26 cellular contexts compared by ENCODE assay signal in genomic region chr17:61240851-61241468, GRCh38.
DNase-seq lines count a peak whose midpoint lies in the region; ATAC-seq and TF ChIP-seq lines count a peak whose summit lies in the region.
"Had no signal": no experiment of that assay in that cellular context is flagged by ENCODE, and none has a peak within 500 bp of the region (broad histone marks: within the 10 kb centered on the region; RNA-seq: fewer than 3 reads in every experiment).

No MANE protein-coding gene starts in this region.

- TF ChIP-seq POLR2A in IMR-90 (IDR thresholded peaks at IDR 0.05; ENCODE audit: low read depth, low read length): no peak

- H3K18ac ChIP-seq in IMR-90 (ENCODE audit: low read depth, low read length): 0 out of 2 replicates have a peak overlapping the region, but pooled peaks have one; percentile 62

- no peak overlapping the region for H3K9ac ChIP-seq in IMR-90 (ENCODE audit: low read depth, low read length)
- H3K9ac ChIP-seq: BLaER1 treated with 17β-estradiol and CSF1 and Interleukin-3, amounts not matched to agents 10 nM and 100 nM; KMS-11 had no signal

- TF ChIP-seq RAD21 in IMR-90 (IDR thresholded peaks at IDR 0.05; ENCODE audit: low read length): no peak

- intact Hi-C loops in activated CD4-positive, alpha-beta memory T cell treated with anti-CD3 and anti-CD28 coated beads for 36 hours (cut with micrococcal nuclease): no loop called here
- intact Hi-C loops in left ventricle myocardium inferior (cut with micrococcal nuclease) (no loop called here), heart right ventricle (cut with DNase I) (no loop called here), IMR-90 (cut with micrococcal nuclease) (no loop called here)

- H3K27me3 ChIP-seq in left ventricle myocardium inferior (ENCODE audit: low read depth) (no peaks in the 10 kb centered on the region), heart right ventricle (no peaks in the 10 kb centered on the region), IMR-90 (ENCODE audit: control insufficient read depth, insufficient read depth, low read length) (no peaks in the 10 kb centered on the region), GM23338 (ENCODE audit: insufficient read depth) (no peaks in the 10 kb centered on the region)
- H3K27me3 ChIP-seq: BLaER1 treated with 17β-estradiol and CSF1 and Interleukin-3, amounts not matched to agents 10 nM and 100 nM had no signal

- no peak overlapping the region for H2BK20ac ChIP-seq in IMR-90 (ENCODE audit: low read depth, low read length)

- WGBS in heart right ventricle, 2 donors: 89 to 94% methylated on average over 5 of the region's 5 CpGs
- WGBS in IMR-90 (ENCODE audit: extremely low coverage in 2 of 2, insufficient read length in 1 of 2), 2 experiments: no CpG with 5 or more reads among the region's 5 CpGs

- no peak overlapping the region for H3K4me3 Mint-ChIP-seq in activated CD4-positive, alpha-beta memory T cell treated with anti-CD3 and anti-CD28 coated beads for 36 hours
- no peak overlapping the region for H3K4me3 Mint-ChIP-seq in activated CD4-positive, alpha-beta memory T cell treated with anti-CD3 and anti-CD28 coated beads, Interleukin-2, amount 10 ng/mL, durations not matched to agents 7 days and 5 days
- H3K4me3 Mint-ChIP-seq in nephron: no peak overlapping the region
- no peak overlapping the region for H3K4me3 Mint-ChIP-seq in GM23338
- H3K4me3 Mint-ChIP-seq: CD4-positive, alpha-beta memory T cell; HFFc6; IgD-negative memory B cell had no signal

- H2BK5ac ChIP-seq in IMR-90 (ENCODE audit: low read depth, low read length, poor library complexity, severe bottlenecking): no peak overlapping the region

- H3K36me3 ChIP-seq in left ventricle myocardium inferior (no peaks in the 10 kb centered on the region), heart right ventricle (no peaks in the 10 kb centered on the region), IMR-90 (ENCODE audit: control insufficient read depth, insufficient read depth, low read length) (no peaks in the 10 kb centered on the region), GM23338 (ENCODE audit: insufficient read depth) (no peaks in the 10 kb centered on the region)
- H3K36me3 ChIP-seq: HAP-1 had no signal

- in situ Hi-C loops in IMR-90 (cut with MboI; ENCODE audit: low sequenced_read_pairs): no loop called here

- no peak overlapping the region for H4K8ac ChIP-seq in IMR-90 (ENCODE audit: low read depth in 2 of 2, low read length in 2 of 2)

- H3K36me3 Mint-ChIP-seq in activated CD4-positive, alpha-beta memory T cell treated with anti-CD3 and anti-CD28 coated beads for 36 hours: no peaks in the 10 kb centered on the region
- no peaks in the 10 kb centered on the region for H3K36me3 Mint-ChIP-seq in activated CD4-positive, alpha-beta memory T cell treated with anti-CD3 and anti-CD28 coated beads, Interleukin-2, amount 10 ng/mL, durations not matched to agents 7 days and 5 days (ENCODE audit: low read depth)
- H3K36me3 Mint-ChIP-seq in nephron (ENCODE audit: low read depth) (no peaks in the 10 kb centered on the region), GM23338 (ENCODE audit: low read depth) (peaks cover 5% of the 10 kb centered on the region; the same call in 1 of the 3 replicates)

- peaks cover 0 to 4% of the 10 kb centered on the region in 2 experiments; a peak in 1 of 4 replicates for H3K79me1 ChIP-seq in IMR-90 (ENCODE audit: low read depth in 1 of 2, low read length in 2 of 2)

- H3K4me1 Mint-ChIP-seq in activated CD4-positive, alpha-beta memory T cell treated with anti-CD3 and anti-CD28 coated beads for 36 hours (ENCODE audit: low read depth): peaks cover 20% of the 10 kb centered on the region
- H3K4me1 Mint-ChIP-seq in activated CD4-positive, alpha-beta memory T cell treated with anti-CD3 and anti-CD28 coated beads, Interleukin-2, amount 10 ng/mL, durations not matched to agents 7 days and 5 days: peaks cover 16% of the 10 kb centered on the region
- H3K4me1 Mint-ChIP-seq in nephron (peaks cover 27% of the 10 kb centered on the region), GM23338 (peaks cover 11% of the 10 kb centered on the region)

- no TSS peak for BruUV-seq in IMR-90 (replicated peaks; lab: Mats Ljungman, UMichigan)

- no peak overlapping the region for H2AFZ ChIP-seq in IMR-90 (replicated peaks; ENCODE audit: low read length, poor library complexity)
- no peak overlapping the region for H2AFZ ChIP-seq in GM23338

- dilution Hi-C loops in IMR-90 (cut with HindIII; ENCODE audit: low sequenced_read_pairs, unreplicated experiment): no loop called here

- no peaks in the 10 kb centered on the region for H3K9me3 Mint-ChIP-seq in activated CD4-positive, alpha-beta memory T cell treated with anti-CD3 and anti-CD28 coated beads for 36 hours
- H3K9me3 Mint-ChIP-seq in activated CD4-positive, alpha-beta memory T cell treated with anti-CD3 and anti-CD28 coated beads, Interleukin-2, amount 10 ng/mL, durations not matched to agents 7 days and 5 days: peaks cover 2% of the 10 kb centered on the region
- H3K9me3 Mint-ChIP-seq in nephron: no peaks in the 10 kb centered on the region
- H3K9me3 Mint-ChIP-seq in GM23338: no peaks in the 10 kb centered on the region
- H3K9me3 Mint-ChIP-seq: CD4-positive, alpha-beta memory T cell had no signal

- peak overlapping the region; percentile 55 for H3K4ac ChIP-seq in IMR-90 (ENCODE audit: low read depth, low read length)

- H4K20me1 ChIP-seq in IMR-90 (ENCODE audit: insufficient read depth, low read length): no peaks in the 10 kb centered on the region
- H4K20me1 ChIP-seq in GM23338 (replicated peaks; ENCODE audit: insufficient read depth): no peaks in the 10 kb centered on the region
- H4K20me1 ChIP-seq: BLaER1 treated with 17β-estradiol and CSF1 and Interleukin-3, amounts not matched to agents 10 nM and 100 nM had no signal

- H3K27ac Mint-ChIP-seq in activated CD4-positive, alpha-beta memory T cell treated with anti-CD3 and anti-CD28 coated beads for 36 hours: no peak overlapping the region
- no peak overlapping the region for H3K27ac Mint-ChIP-seq in activated CD4-positive, alpha-beta memory T cell treated with anti-CD3 and anti-CD28 coated beads, Interleukin-2, amount 10 ng/mL, durations not matched to agents 7 days and 5 days
- H3K27ac Mint-ChIP-seq in nephron (peak overlapping the region in 2 of 3 experiments; percentile 20 to 63), GM23338 (no peak overlapping the region)
- H3K27ac Mint-ChIP-seq: CD4-positive, alpha-beta memory T cell; HFFc6; IgD-negative memory B cell had no signal

- H3K9me3 ChIP-seq in left ventricle myocardium inferior (replicated peaks) (no peaks in the 10 kb centered on the region), heart right ventricle (peaks cover 0 to 4% (median 0%) of the 10 kb centered on the region in 11 donors), IMR-90 (ENCODE audit: control insufficient read depth, insufficient read depth, low read length) (no peaks in the 10 kb centered on the region)
- H3K9me3 ChIP-seq: HAP-1 had no signal

- peak overlapping the region; percentile 25; the same call in 1 of the 2 replicates for H2AK5ac ChIP-seq in IMR-90 (ENCODE audit: low read depth, low read length)

- no peak overlapping the region for H2AK9ac ChIP-seq in IMR-90 (replicated peaks; ENCODE audit: low read depth, low read length, poor library complexity)

- ATAC-seq in heart right ventricle (no peak), IMR-90 (ENCODE audit: low read depth) (no peak), GM23338 (no peak)

- no peaks in the 10 kb centered on the region for H3K27me3 Mint-ChIP-seq in activated CD4-positive, alpha-beta memory T cell treated with anti-CD3 and anti-CD28 coated beads for 36 hours
- no peaks in the 10 kb centered on the region for H3K27me3 Mint-ChIP-seq in activated CD4-positive, alpha-beta memory T cell treated with anti-CD3 and anti-CD28 coated beads, Interleukin-2, amount 10 ng/mL, durations not matched to agents 7 days and 5 days
- H3K27me3 Mint-ChIP-seq in nephron (ENCODE audit: low read depth) (no peaks in the 10 kb centered on the region), GM23338 (ENCODE audit: insufficient read depth, low read depth, poor library complexity) (no peaks in the 10 kb centered on the region)
- H3K27me3 Mint-ChIP-seq: CD4-positive, alpha-beta memory T cell; IgD-negative memory B cell had no signal

- CTCF ChIA-PET in activated CD4-positive, alpha-beta memory T cell treated with anti-CD3 and anti-CD28 coated beads for 36 hours (lab: Charles Lee): interaction anchor here (1.0 kb wide), 1 partner anchor 11 kb away, joined by 3 read pairs; no protein-coding TSS in a partner anchor
- CTCF ChIA-PET in activated CD4-positive, alpha-beta memory T cell treated with anti-CD3 and anti-CD28 coated beads, Interleukin-2, amount 10 ng/mL, durations not matched to agents 7 days and 5 days (lab: Charles Lee): no interaction called here
- CTCF ChIA-PET in IMR-90 (lab: Yijun Ruan, JAX): no interaction called here

- DNase-seq in activated CD4-positive, alpha-beta memory T cell treated with anti-CD3 and anti-CD28 coated beads for 36 hours: peak; percentile 30
- DNase-seq in activated CD4-positive, alpha-beta memory T cell treated with anti-CD3 and anti-CD28 coated beads, Interleukin-2, amount 10 ng/mL, durations not matched to agents 7 days and 5 days: no peak
- DNase-seq in left ventricle myocardium inferior: no peak
- no peak for DNase-seq in heart right ventricle
- DNase-seq in IMR-90: no peak
- DNase-seq in caudate nucleus (lab: John Stamatoyannopoulos, UW): no peak
- no peak for DNase-seq in GM23338 (ENCODE audit: low spot score)
- DNase-seq: AML-193; CD4-positive, alpha-beta memory T cell; COR-L47; DMS53; GOT3; HFFc6; NCI-H1048; NCI-H1417; NCI-H1694; NCI-H2029 treated with DMSO at 0.1 percent for 48 hours; NCI-H2227 treated with DMSO at 0.1 percent for 48 hours; NCI-H526 treated with DMSO at 0.1 percent for 48 hours; SHP77 had no signal

- H3K23ac ChIP-seq in IMR-90 (ENCODE audit: low read depth, low read length): no peak overlapping the region

- POLR2A ChIA-PET in activated CD4-positive, alpha-beta memory T cell treated with anti-CD3 and anti-CD28 coated beads for 36 hours (lab: Charles Lee): no interaction called here
- POLR2A ChIA-PET in activated CD4-positive, alpha-beta memory T cell treated with anti-CD3 and anti-CD28 coated beads, Interleukin-2, amount 10 ng/mL, durations not matched to agents 7 days and 5 days (lab: Charles Lee): interaction anchor here (1.2 to 1.4 kb wide), 2 partner anchors 18 to 20 kb away, joined by 4 to 5 read pairs; no protein-coding TSS in a partner anchor
- POLR2A ChIA-PET in IMR-90 (lab: Charles Lee; ENCODE audit: unreplicated experiment): no interaction called here

- H4K91ac ChIP-seq in IMR-90 (ENCODE audit: insufficient read depth, low read depth, low read length): no peak overlapping the region

- H4K5ac ChIP-seq in IMR-90 (ENCODE audit: low read depth, low read length): no peak overlapping the region

- no peak overlapping the region for H2BK15ac ChIP-seq in IMR-90 (ENCODE audit: low read depth, low read length)

- H3K9me1 ChIP-seq in IMR-90 (ENCODE audit: insufficient read depth, low read length): peaks cover 6% of the 10 kb centered on the region; the same call in 1 of the 2 replicates

- H3K4me3 ChIP-seq in left ventricle myocardium inferior: no peak overlapping the region
- no peak overlapping the region for H3K4me3 ChIP-seq in heart right ventricle
- H3K4me3 ChIP-seq in IMR-90 (ENCODE audit: insufficient read depth, low read depth, low read length): no peak overlapping the region
- no peak overlapping the region for H3K4me3 ChIP-seq in GM23338
- H3K4me3 ChIP-seq: BLaER1 treated with 17β-estradiol and CSF1 and Interleukin-3, amounts not matched to agents 10 nM and 100 nM; HAP-1 had no signal

- no peaks in the 10 kb centered on the region for H3K79me2 ChIP-seq in GM23338 (replicated peaks; ENCODE audit: insufficient read depth)

- H3K4me2 ChIP-seq in IMR-90 (ENCODE audit: low read depth, low read length) (no peak overlapping the region), GM23338 (no peak overlapping the region)
- H3K4me2 ChIP-seq: BLaER1 treated with 17β-estradiol and CSF1 and Interleukin-3, amounts not matched to agents 10 nM and 100 nM; KMS-11 had no signal

- H3F3A ChIP-seq in GM23338 (replicated peaks; ENCODE audit: low read depth): 0 out of 2 replicates have a peak, but pooled peaks cover under 1% of the 10 kb centered on the region

- H3K27ac ChIP-seq in left ventricle myocardium inferior (replicated peaks): peak overlapping the region; percentile 10
- H3K27ac ChIP-seq in heart right ventricle: peak overlapping the region in 2 of 10 donors; percentile 1 to 10
- no peak overlapping the region for H3K27ac ChIP-seq in IMR-90 (ENCODE audit: insufficient read depth, low read length)
- no peak overlapping the region for H3K27ac ChIP-seq in caudate nucleus (ENCODE audit: low read depth, low read length)
- H3K27ac ChIP-seq in GM23338 (ENCODE audit: low read depth): no peak overlapping the region
- H3K27ac ChIP-seq: BLaER1 treated with 17β-estradiol and CSF1 and Interleukin-3, amounts not matched to agents 10 nM and 100 nM; KMS-11; RWPE1 had no signal

- no peak for TF ChIP-seq CTCF in left ventricle myocardium inferior (IDR thresholded peaks at IDR 0.05; ENCODE audit: borderline replicate concordance)
- no peak for TF ChIP-seq CTCF in heart right ventricle (IDR thresholded peaks at IDR 0.05)
- no peak for TF ChIP-seq CTCF in IMR-90 (conservative IDR thresholded peaks at IDR 0.05; ENCODE audit: low read depth, low read length)
- no peak for TF ChIP-seq CTCF in nephron (IDR thresholded peaks at IDR 0.05; ENCODE audit: unreplicated experiment in 3 of 3)
- TF ChIP-seq CTCF in GM23338 (conservative IDR thresholded peaks at IDR 0.05; ENCODE audit: low read depth in 2 of 2): no peak

- peak overlapping the region; percentile 82; the same call in 1 of the 2 replicates for H3K14ac ChIP-seq in IMR-90 (replicated peaks; ENCODE audit: low read depth, low read length)

- H3K4me1 ChIP-seq in left ventricle myocardium inferior (peaks cover 3% of the 10 kb centered on the region), heart right ventricle (peaks cover 0 to 17% (median 7%) of the 10 kb centered on the region in 9 donors), IMR-90 (ENCODE audit: control insufficient read depth, insufficient read depth, low read length) (peaks cover 7% of the 10 kb centered on the region), GM23338 (ENCODE audit: insufficient read depth) (peaks cover 12% of the 10 kb centered on the region)

- H3K56ac ChIP-seq in IMR-90 (ENCODE audit: extremely low read depth, insufficient read depth, low read length): no peak overlapping the region

- H2BK120ac ChIP-seq in IMR-90 (ENCODE audit: low read depth, low read length): no peak overlapping the region

- H3K9me2 ChIP-seq in GM23338 (ENCODE audit: insufficient read depth): no peaks in the 10 kb centered on the region

Comparison
In these comparisons a context has a peak if more than half of its experiments do, and no peak if none do; other contexts are left out.
1. H3K27ac Mint-ChIP-seq: peak in nephron (2 of 3); none in activated CD4-positive, alpha-beta memory T cell treated with anti-CD3 and anti-CD28 coated beads for 36 hours (single experiment), activated CD4-positive, alpha-beta memory T cell treated with anti-CD3 and anti-CD28 coated beads, Interleukin-2, amount 10 ng/mL, durations not matched to agents 7 days and 5 days (single experiment) and GM23338 (single experiment).